ENCODE assay signal across 26 cellular contexts in genomic region chr17:60513014-60513413, GRCh38.
"Had no signal": no experiment of that assay in that cellular context is flagged by ENCODE, and none has a peak within 500 bp of the region (broad histone marks: within the 10 kb centered on the region; RNA-seq: fewer than 3 reads in every experiment).

No MANE protein-coding gene starts in this region.

- H3K4me3 ChIP-seq: dorsolateral prefrontal cortex, esophagus muscularis mucosa, gastroesophageal sphincter, heart left ventricle, hepatocyte, lung, mucosa of descending colon, prostate gland, right atrium auricular region, sigmoid colon, spleen, suprapubic skin, transverse colon, vagina had no signal

- H3K9me3 Mint-ChIP-seq: memory B cell; naive B cell; natural killer cell treated with Interleukin-12 subunit alpha and Interleukin-12 subunit beta and Interleukin-15 and Interleukin-18, amount 100 ng/mL, for 72 hours; stimulated activated memory B cell treated with anti-CD40 and anti-IgM and Interleukin-4, amounts not matched to agents 10 μg/mL and 1 μg/mL and 100 μg/mL, for 72 hours had no signal

- H3K27me3 ChIP-seq: dorsolateral prefrontal cortex, esophagus muscularis mucosa, foreskin keratinocyte, gastroesophageal sphincter, heart left ventricle, hepatocyte, right atrium auricular region, sigmoid colon, spleen, suprapubic skin, transverse colon, vagina had no signal

- H3K4me3 Mint-ChIP-seq: memory B cell; mesothelial cell of epicardium; naive B cell; natural killer cell treated with Interleukin-12 subunit alpha and Interleukin-12 subunit beta and Interleukin-15 and Interleukin-18, amount 100 ng/mL, for 72 hours; stimulated activated memory B cell treated with anti-CD40 and anti-IgM and Interleukin-4, amounts not matched to agents 10 μg/mL and 1 μg/mL and 100 μg/mL, for 72 hours had no signal

- H3K4me1 ChIP-seq: foreskin keratinocyte, prostate gland had no signal

- H2AFZ ChIP-seq: hepatocyte had no signal

- H3K4me1 Mint-ChIP-seq: mesothelial cell of epicardium had no signal

- H3K27ac Mint-ChIP-seq: memory B cell; mesothelial cell of epicardium; naive B cell; natural killer cell treated with Interleukin-12 subunit alpha and Interleukin-12 subunit beta and Interleukin-15 and Interleukin-18, amount 100 ng/mL, for 72 hours; stimulated activated memory B cell treated with anti-CD40 and anti-IgM and Interleukin-4, amounts not matched to agents 10 μg/mL and 1 μg/mL and 100 μg/mL, for 72 hours had no signal

- H3K27ac ChIP-seq: dorsolateral prefrontal cortex, esophagus muscularis mucosa, foreskin keratinocyte, gastroesophageal sphincter, heart left ventricle, hepatocyte, prostate gland, right atrium auricular region, sigmoid colon, spleen, suprapubic skin, transverse colon, vagina had no signal

- H3K27me3 Mint-ChIP-seq: memory B cell; naive B cell; natural killer cell treated with Interleukin-12 subunit alpha and Interleukin-12 subunit beta and Interleukin-15 and Interleukin-18, amount 100 ng/mL, for 72 hours; stimulated activated memory B cell treated with anti-CD40 and anti-IgM and Interleukin-4, amounts not matched to agents 10 μg/mL and 1 μg/mL and 100 μg/mL, for 72 hours had no signal

- H3K4me2 ChIP-seq: hepatocyte had no signal

- ATAC-seq: foreskin keratinocyte; gastroesophageal sphincter; heart left ventricle; left lobe of liver; mucosa of descending colon; natural killer cell treated with Interleukin-12 subunit alpha and Interleukin-12 subunit beta and Interleukin-15 and Interleukin-18, amount 100 ng/mL, for 72 hours; stimulated activated memory B cell treated with anti-CD40 and anti-IgM and Interleukin-4, amounts not matched to agents 10 μg/mL and 1 μg/mL and 100 μg/mL, for 72 hours; stimulated activated naive CD8-positive, alpha-beta T cell treated with anti-CD3 and anti-CD28 coated beads, Interleukin-15, Interleukin-2, amounts not matched to agents 100 U/mL and 50 U/mL, for 24 hours had no signal

- H3K36me3 ChIP-seq: prostate gland, sigmoid colon had no signal

- DNase-seq: dorsolateral prefrontal cortex; effector CD4-positive, alpha-beta T cell; foreskin keratinocyte; heart left ventricle; kidney; mucosa of descending colon; naive B cell; nucleus accumbens; sigmoid colon; spleen; stimulated activated CD4-positive, alpha-beta T cell treated with anti-CD3 and anti-CD28 coated beads, Interleukin-4, amount 100 ng/mL, for 4 hours; stimulated activated naive CD8-positive, alpha-beta T cell treated with anti-CD3 and anti-CD28 coated beads, Interleukin-15, Interleukin-2, amounts not matched to agents 100 U/mL and 50 U/mL, for 24 hours; transverse colon had no signal

- H3K9me3 ChIP-seq: esophagus muscularis mucosa, gastroesophageal sphincter, heart left ventricle, mucosa of descending colon, prostate gland, right atrium auricular region, sigmoid colon, spleen, suprapubic skin, transverse colon, vagina had no signal

- H3K36me3 Mint-ChIP-seq: natural killer cell treated with Interleukin-12 subunit alpha and Interleukin-12 subunit beta and Interleukin-15 and Interleukin-18, amount 100 ng/mL, for 72 hours had no signal
